In genomic region chr7:53281312-53281711, GRCh38 we compare ENCODE assay signal across 11 cellular contexts.
"Had no signal": no experiment of that assay in that cellular context is flagged by ENCODE, and none has a peak within 500 bp of the region (broad histone marks: within the 10 kb centered on the region; RNA-seq: fewer than 3 reads in every experiment).

No MANE protein-coding gene starts in this region.

- H3K4me2 ChIP-seq: GM23338 had no signal

- FAIRE-seq: H1, H54 had no signal

- ATAC-seq: GM23338, HCT116 had no signal

- H3K36me3 ChIP-seq: HAP-1 had no signal

- H3K4me1 ChIP-seq: HAP-1 had no signal

- DNase-seq: GM23248, GOT3, H7, H9, HCEC 1CT, HFFc6 had no signal

- H3K27ac ChIP-seq: GM23248 had no signal

- H3K9me3 ChIP-seq: HAP-1 had no signal

- H3K9ac ChIP-seq: GM23248 had no signal

- H2AFZ ChIP-seq: GM23248 had no signal

- H3K4me3 ChIP-seq: GM23248, GM23338, HAP-1 had no signal
